In genomic region chr16:67294927-67295326, GRCh38 we compare ENCODE assay signal across 20 cellular contexts. TPM values are rescaled to one million over a fixed set of nuclear protein-coding genes. Genes with fewer than 3 reads are reported as not detected.
A peak's percentile ranks its signal among the peaks of the same experiment; 100 is the strongest.
DNase-seq lines count a peak whose midpoint lies in the region; ATAC-seq, FAIRE-seq and TF ChIP-seq lines count a peak whose summit lies in the region.
"Had no signal": no experiment of that assay in that cellular context is flagged by ENCODE, and none has a peak within 500 bp of the region (broad histone marks: within the 10 kb centered on the region; RNA-seq: fewer than 3 reads in every experiment).

No MANE protein-coding gene starts in this region.

- H3K4me1 ChIP-seq in GM23248 (ENCODE audit: insufficient read depth) (peaks cover 30% of the 10 kb centered on the region), H1 (replicated peaks in 1 of 4; ENCODE audit: control insufficient read depth in 3 of 4, insufficient read depth in 4 of 4, low read length in 3 of 4) (no peaks in the 10 kb centered on the region; a peak in 1 of 7 replicates), mesenchymal stem cell (ENCODE audit: control insufficient read depth, insufficient read depth, low read depth, low read length) (peaks cover 2% of the 10 kb centered on the region), spleen (peaks cover 0 to 13% (median 0%) of the 10 kb centered on the region in 6 donors)
- no peaks in the 10 kb centered on the region for H3K4me1 ChIP-seq in effector memory CD4-positive, alpha-beta T cell (ENCODE audit: control insufficient read depth, insufficient read depth, low read length, poor library complexity, severe bottlenecking)

- H3K56ac ChIP-seq in H1 (replicated peaks; ENCODE audit: insufficient read length, low read depth, low read length), result no peak overlapping the region

- H3K23me2 ChIP-seq in H1 (ENCODE audit: low read depth, low read length), result no peaks in the 10 kb centered on the region

- CTCF ChIA-PET in H1 (lab: Charles Lee; ENCODE audit: partially characterized antibody), result interaction anchor here (1.0 to 11.3 kb wide), 4 partner anchors 10 to 151 kb away, joined by 4 to 93 read pairs (median 10); partner anchors contain the start of genes KCTD19 and LRRC36

- ATAC-seq in HG03097 (IDR thresholded peaks at IDR 0.05; ENCODE audit: low FRiP score, unreplicated experiment) (no peak), HG02938 (IDR thresholded peaks at IDR 0.05; ENCODE audit: unreplicated experiment) (no peak)
- ATAC-seq: effector memory CD8-positive, alpha-beta T cell had no signal

- H3K9me2 ChIP-seq in GM23248 (ENCODE audit: insufficient read depth), result no peaks in the 10 kb centered on the region

- H3K27me3 ChIP-seq in GM23248 (replicated peaks; ENCODE audit: insufficient read depth), result no peaks in the 10 kb centered on the region
- peaks cover 0 to 4% (median 2%) of the 10 kb centered on the region in 4 experiments; a peak in 4 of 7 replicates for H3K27me3 ChIP-seq in H1 (replicated peaks in 1 of 4; ENCODE audit: control insufficient read depth in 3 of 4, extremely low read depth in 1 of 4, insufficient read depth in 3 of 4, low read length in 3 of 4)
- H3K27me3 ChIP-seq in mesenchymal stem cell (ENCODE audit: control insufficient read depth in 1 of 2, insufficient read depth in 1 of 2, low read length in 2 of 2), result peaks cover 0 to 48% of the 10 kb centered on the region in 2 experiments
- H3K27me3 ChIP-seq in effector memory CD4-positive, alpha-beta T cell (replicated peaks; ENCODE audit: control insufficient read depth, insufficient read depth, low read length, poor library complexity, severe bottlenecking), result no peaks in the 10 kb centered on the region
- no peaks in the 10 kb centered on the region for H3K27me3 ChIP-seq in spleen (replicated peaks in 1 of 7)

- no peaks in the 10 kb centered on the region for H3F3A ChIP-seq in GM23248 (ENCODE audit: insufficient read depth)

- H3K9me3 ChIP-seq in GM23248 (ENCODE audit: low read depth), result no peaks in the 10 kb centered on the region
- no peaks in the 10 kb centered on the region for H3K9me3 ChIP-seq in H1 (ENCODE audit: insufficient read depth in 2 of 2, low read depth in 1 of 2, low read length in 1 of 2)
- H3K9me3 ChIP-seq in mesenchymal stem cell (ENCODE audit: control insufficient read depth, low read length), result no peaks in the 10 kb centered on the region
- no peaks in the 10 kb centered on the region for H3K9me3 ChIP-seq in effector memory CD4-positive, alpha-beta T cell (ENCODE audit: control insufficient read depth, low read length)
- no peaks in the 10 kb centered on the region for H3K9me3 ChIP-seq in spleen

- no peak overlapping the region for H3K23ac ChIP-seq in H1 (ENCODE audit: insufficient read length)
- H3K23ac ChIP-seq in mesenchymal stem cell (ENCODE audit: low read length in 2 of 2), result no peak overlapping the region

- H3K4ac ChIP-seq in H1 (replicated peaks; ENCODE audit: insufficient read length, low read depth, low read length) (no peak overlapping the region), mesenchymal stem cell (ENCODE audit: low read depth in 1 of 2, low read length in 2 of 2) (no peak overlapping the region)

- H2BK15ac ChIP-seq in H1 (ENCODE audit: low read length) (no peak overlapping the region), mesenchymal stem cell (ENCODE audit: low read depth, poor library complexity, severe bottlenecking) (no peak overlapping the region)

- DNase-seq in AG08395 (ENCODE audit: low spot score) (peak; percentile 70), GM23248 (peak; percentile 66), H1 (ENCODE audit: low read depth in 1 of 2, low spot score in 2 of 2) (no peak), mesenchymal stem cell (peak; percentile 37), spleen (no peak)
- no peak for DNase-seq in effector memory CD4-positive, alpha-beta T cell
- DNase-seq: activated CD4-positive, alpha-beta T cell treated with anti-CD3 and anti-CD28 coated beads, Interleukin-2, amount 50 U/mL, for 1 hour; activated CD8-positive, alpha-beta memory T cell treated with anti-CD3 and anti-CD28 coated beads, Interleukin-2, amount 50 U/mL, for 4 hours; CD8-positive, alpha-beta memory T cell; DMS79 treated with DMSO at 0.1 percent for 48 hours; effector memory CD8-positive, alpha-beta T cell; HCEC 1CT; NCI-H1417 treated with DMSO at 0.1 percent for 48 hours; NCI-H748 treated with DMSO at 0.1 percent for 48 hours; T-helper 1 cell had no signal

- no peak for FAIRE-seq in H1 (lab: Jason Lieb, UNC)
- FAIRE-seq: frontal cortex had no signal

- intact Hi-C loops in spleen (cut with DNase I; ENCODE audit: low total_unique reads), result no loop called here

- H4K20me1 ChIP-seq in GM23248 (ENCODE audit: insufficient read depth), result no peaks in the 10 kb centered on the region
- H4K20me1 ChIP-seq in H1 (replicated peaks in 1 of 2; ENCODE audit: control insufficient read depth in 1 of 2, insufficient read depth in 2 of 2, low read length in 2 of 2), result no peaks in the 10 kb centered on the region

- H2BK120ac ChIP-seq in H1 (replicated peaks; ENCODE audit: low read depth, low read length) (no peak overlapping the region), mesenchymal stem cell (ENCODE audit: low read depth, low read length) (no peak overlapping the region)

- H4K5ac ChIP-seq in H1 (ENCODE audit: insufficient read length, low read depth, low read length), result no peak overlapping the region

- H3K18ac ChIP-seq in H1 (ENCODE audit: extremely low read depth, low read length) (no peak overlapping the region), mesenchymal stem cell (ENCODE audit: low read depth in 1 of 2, low read length in 2 of 2) (peak overlapping the region in 1 of 2 experiments; percentile 37)

- H3K79me2 ChIP-seq in GM23248 (ENCODE audit: insufficient read depth) (no peaks in the 10 kb centered on the region), H1 (ENCODE audit: control insufficient read depth in 1 of 2, insufficient read depth in 2 of 2, low read length in 2 of 2) (no peaks in the 10 kb centered on the region)

- H2BK20ac ChIP-seq in H1 (ENCODE audit: low read length), result no peak overlapping the region

- H4K91ac ChIP-seq in H1 (replicated peaks; ENCODE audit: insufficient read length, low read length), result no peak overlapping the region
- no peak overlapping the region for H4K91ac ChIP-seq in mesenchymal stem cell (ENCODE audit: low read length)

- TF ChIP-seq POLR2A in H1 (IDR thresholded peaks at IDR 0.05; ENCODE audit: control extremely low read depth in 1 of 2, low read depth in 2 of 2, low read length in 2 of 2), result no peak
- no peak for TF ChIP-seq POLR2A in spleen (IDR thresholded peaks at IDR 0.05)

- H3K27ac ChIP-seq in GM23248 (no peak overlapping the region), H1 (ENCODE audit: low read depth, low read length) (no peak overlapping the region), mesenchymal stem cell (ENCODE audit: low read length, poor library complexity, severe bottlenecking) (no peak overlapping the region), spleen (no peak overlapping the region)
- H3K27ac ChIP-seq in effector memory CD4-positive, alpha-beta T cell (ENCODE audit: insufficient read depth, low read length, poor library complexity, severe bottlenecking), result no peak overlapping the region

- H2AK5ac ChIP-seq in H1 (ENCODE audit: low read depth, low read length), result no peak overlapping the region
- no peak overlapping the region for H2AK5ac ChIP-seq in mesenchymal stem cell (ENCODE audit: low read length, severe bottlenecking)

- H3K4me3 ChIP-seq in GM23248, result no peak overlapping the region
- H3K4me3 ChIP-seq in H1 (ENCODE audit: extremely low read depth in 1 of 4, insufficient read depth in 2 of 4, low read depth in 3 of 4, low read length in 4 of 4), result no peak overlapping the region
- no peak overlapping the region for H3K4me3 ChIP-seq in mesenchymal stem cell (ENCODE audit: insufficient read depth in 1 of 2, low read depth in 1 of 2, low read length in 2 of 2)
- no peak overlapping the region for H3K4me3 ChIP-seq in effector memory CD4-positive, alpha-beta T cell (ENCODE audit: insufficient read depth, low read depth, low read length, poor library complexity, severe bottlenecking)
- H3K4me3 ChIP-seq in spleen, result no peak overlapping the region

- H2BK12ac ChIP-seq in H1 (ENCODE audit: low read depth, low read length), result no peak overlapping the region
- peak overlapping the region in 1 of 2 experiments; percentile 2 for H2BK12ac ChIP-seq in mesenchymal stem cell (ENCODE audit: low read length in 2 of 2)

- WGBS in GM23248 (ENCODE audit: low coverage in 1 of 2, low lambda C conversion rate in 2 of 2, missing lambda C conversion rate in 2 of 2), 2 experiments, result 18 to 19% methylated on average over 6 of the region's 6 CpGs
- 83% methylated on average over 6 of the region's 6 CpGs; no CpG with 5 or more reads in 1 of the 2 experiments for WGBS in H1 (ENCODE audit: extremely low coverage in 1 of 2, insufficient coverage in 1 of 2, insufficient read length in 1 of 2, insufficient replicate concordance in 2 of 2, low coverage in 1 of 2, low lambda C conversion rate in 2 of 2, missing lambda C conversion rate in 1 of 2), 2 experiments
- WGBS in mesenchymal stem cell, result 87% methylated on average over 6 of the region's 6 CpGs
- 79 to 92% (median 86%) methylated on average over 6 of the region's 6 CpGs for WGBS in spleen, 5 donors

- TF ChIP-seq EP300 in H1 (IDR thresholded peaks at IDR 0.05; ENCODE audit: borderline replicate concordance in 1 of 2, low read depth in 2 of 2, low read length in 2 of 2), result no peak

- TF ChIP-seq CTCF in H1 (IDR thresholded peaks at IDR 0.05; ENCODE audit: control extremely low read depth in 1 of 3, insufficient read depth in 1 of 3, low read depth in 1 of 3, low read length in 3 of 3), result no peak
- no peak for TF ChIP-seq CTCF in spleen (IDR thresholded peaks at IDR 0.05 in 8 of 11, conservative IDR thresholded peaks at IDR 0.05 in 3 of 11)

- H2BK5ac ChIP-seq in H1 (ENCODE audit: low read depth, low read length), result no peak overlapping the region
- H2BK5ac ChIP-seq in mesenchymal stem cell (ENCODE audit: low read depth, low read length, poor library complexity, severe bottlenecking), result no peak overlapping the region

- H3K36me3 ChIP-seq in GM23248 (ENCODE audit: low read depth) (no peaks in the 10 kb centered on the region), H1 (ENCODE audit: control insufficient read depth in 2 of 4, insufficient read depth in 4 of 4, low read length in 3 of 4) (no peaks in the 10 kb centered on the region), mesenchymal stem cell (ENCODE audit: control insufficient read depth in 1 of 2, insufficient read depth in 2 of 2, low read depth in 1 of 2, low read length in 2 of 2) (peaks cover 0 to 23% of the 10 kb centered on the region in 2 experiments), spleen (no peaks in the 10 kb centered on the region)
- H3K36me3 ChIP-seq in effector memory CD4-positive, alpha-beta T cell (ENCODE audit: control insufficient read depth, insufficient read depth, low read length), result no peaks in the 10 kb centered on the region

- H3K14ac ChIP-seq in H1 (ENCODE audit: insufficient read length) (no peak overlapping the region), mesenchymal stem cell (ENCODE audit: low read length in 2 of 2) (no peak overlapping the region)

- no peak overlapping the region for H3K9ac ChIP-seq in GM23248
- H3K9ac ChIP-seq in H1 (replicated peaks in 1 of 4; ENCODE audit: extremely low read depth in 1 of 4, low read depth in 3 of 4, low read length in 3 of 4), result no peak overlapping the region
- no peak overlapping the region for H3K9ac ChIP-seq in mesenchymal stem cell (ENCODE audit: low read length)

- H2AFZ ChIP-seq in GM23248, result no peak overlapping the region
- no peak overlapping the region for H2AFZ ChIP-seq in H1 (ENCODE audit: low read length)
- no peak overlapping the region for H2AFZ ChIP-seq in mesenchymal stem cell (ENCODE audit: low read depth, low read length)

- POLR2A ChIA-PET in H1 (lab: Charles Lee; ENCODE audit: partially characterized antibody), result interaction anchor here (1.2 to 2.1 kb wide), 2 partner anchors 9 to 12 kb away, joined by 4 to 8 read pairs; no protein-coding TSS in a partner anchor

- H3K4me2 ChIP-seq in GM23248 (ENCODE audit: unreplicated experiment) (peak overlapping the region; percentile 17), H1 (ENCODE audit: insufficient read depth in 1 of 2, low read depth in 2 of 2, low read length in 2 of 2) (no peak overlapping the region), mesenchymal stem cell (ENCODE audit: low read length, poor library complexity, severe bottlenecking) (no peak overlapping the region)

- TF ChIP-seq RAD21 in H1 (IDR thresholded peaks at IDR 0.05 in 1 of 2, conservative IDR thresholded peaks at IDR 0.05 in 1 of 2; ENCODE audit: low read depth in 2 of 2, low read length in 2 of 2), result no peak

- H3K79me1 ChIP-seq in H1 (ENCODE audit: low read depth, low read length) (no peaks in the 10 kb centered on the region), mesenchymal stem cell (replicated peaks; ENCODE audit: low read length, poor library complexity, severe bottlenecking) (no peaks in the 10 kb centered on the region)

- H4K8ac ChIP-seq in H1 (ENCODE audit: extremely low read depth, insufficient read depth, low read length), result no peak overlapping the region
- H4K8ac ChIP-seq in mesenchymal stem cell (ENCODE audit: low read length), result no peak overlapping the region

- in situ Hi-C loops in GM23248 (cut with MboI), result no loop called here

RNA-seq across cellular contexts. Expression of gene PLEKHG4, which starts 15.6 kb away (rescaled TPM):
- total RNA-seq in GM23248 (2014; rRNA removed; shearing (Covaris generic)), result 24.2 and 38.8 TPM in 2 replicates
- 10.4 and 12.5 TPM in 2 replicates for polyA plus RNA-seq in GM23248 (2016; fragmentation: Nextera tagmentation; extraction: Ambion mirVana)
- total RNA-seq in H1 (2021; fragmentation: NEBNext Ultra II Directional; extraction: Animal tissue kit (Norgen Biotek cat#: 25700)), result 7.4 and 7.7 TPM in 2 replicates
- 11.1 and 19.8 TPM in 2 replicates for polyA plus RNA-seq in H1 (2011; rRNA removed)
- 11.0 TPM for polyA plus RNA-seq in H1 (2011; cell fraction: cytosol; rRNA removed)
- polyA plus RNA-seq in H1 (2011; cell fraction: nucleus; rRNA removed), result 51.8 TPM
- 5.7 to 10.4 TPM (median 7.0 TPM) in 4 replicates for polyA plus RNA-seq in H1 (2012, experiment 1 of 2)
- 6.4 TPM for polyA plus RNA-seq in H1 (2012, experiment 2 of 2)
- 6.1 TPM for polyA plus RNA-seq in H1 (2013, experiment 1 of 2)
- 4.0 TPM for polyA plus RNA-seq in H1 (2013, experiment 2 of 2)
- polyA minus RNA-seq in H1 (2011; rRNA and poly(A)+ RNA removed), result 6.4 and 9.0 TPM in 2 replicates
- 17.0 TPM for polyA minus RNA-seq in H1 (2011; cell fraction: cytosol; rRNA and poly(A)+ RNA removed)
- polyA minus RNA-seq in H1 (2011; cell fraction: nucleus; rRNA and poly(A)+ RNA removed), result 8.1 TPM
- 6.6 TPM for polyA plus RNA-seq in mesenchymal stem cell (2013, experiment 1 of 2)
- 6.5 TPM for polyA plus RNA-seq in mesenchymal stem cell (2013, experiment 2 of 2)
- total RNA-seq in spleen, result 10 to 100 TPM in 6 of 7 donors, 1 to 10 TPM in 1; 9.6 to 27.9 (median 15.2) TPM
- polyA plus RNA-seq in spleen, result 10 to 100 TPM in 2 of 3 donors, 1 to 10 TPM in 1; 5.1 to 12.7 (median 11.3) TPM

RNA-seq across cellular contexts. Expression of gene KCTD19, which starts 31.6 kb away (rescaled TPM):
- not detected in 2 replicates for total RNA-seq in GM23248 (2014; rRNA removed; shearing (Covaris generic))
- polyA plus RNA-seq in GM23248 (2016; fragmentation: Nextera tagmentation; extraction: Ambion mirVana), result not detected in 2 replicates
- total RNA-seq in H1 (2021; fragmentation: NEBNext Ultra II Directional; extraction: Animal tissue kit (Norgen Biotek cat#: 25700)), result 0.06 and 0.63 TPM in 2 replicates
- polyA plus RNA-seq in H1 (2011; rRNA removed), result 0.24 and 0.47 TPM in 2 replicates
- 0.37 TPM for polyA plus RNA-seq in H1 (2011; cell fraction: cytosol; rRNA removed)
- polyA plus RNA-seq in H1 (2011; cell fraction: nucleus; rRNA removed), result 1.0 TPM
- polyA plus RNA-seq in H1 (2012, experiment 1 of 2), result 0.23 to 0.84 TPM (median 0.54 TPM) in 4 replicates
- polyA plus RNA-seq in H1 (2012, experiment 2 of 2), result not detected
- 0.20 TPM for polyA plus RNA-seq in H1 (2013, experiment 1 of 2)
- polyA plus RNA-seq in H1 (2013, experiment 2 of 2), result 0.53 TPM
- 0.49 and 1.7 TPM in 2 replicates for polyA minus RNA-seq in H1 (2011; rRNA and poly(A)+ RNA removed)
- polyA minus RNA-seq in H1 (2011; cell fraction: cytosol; rRNA and poly(A)+ RNA removed), result not detected
- 0.20 TPM for polyA minus RNA-seq in H1 (2011; cell fraction: nucleus; rRNA and poly(A)+ RNA removed)
- polyA plus RNA-seq in mesenchymal stem cell (2013, experiment 1 of 2), result 0.12 TPM
- 0.01 TPM for polyA plus RNA-seq in mesenchymal stem cell (2013, experiment 2 of 2)
- under 1 TPM in 5 of 7 donors, not detected in 2; 0.17 to 0.73 (median 0.47) TPM for total RNA-seq in spleen
- under 1 TPM; 0.16 to 0.36 (median 0.22) TPM for polyA plus RNA-seq in spleen
- total RNA-seq: MCF 10A had no signal
- polyA plus RNA-seq: CD8-positive, alpha-beta memory T cell had no signal

RNA-seq across cellular contexts. Expression of gene LRRC36, which starts 31.7 kb away (rescaled TPM):
- total RNA-seq in GM23248 (2014; rRNA removed; shearing (Covaris generic)), result not detected in 2 replicates
- polyA plus RNA-seq in GM23248 (2016; fragmentation: Nextera tagmentation; extraction: Ambion mirVana), result not detected in 2 replicates
- total RNA-seq in H1 (2021; fragmentation: NEBNext Ultra II Directional; extraction: Animal tissue kit (Norgen Biotek cat#: 25700)), result 0.44 TPM in 1 of 2 replicates, not detected in the other
- polyA plus RNA-seq in H1 (2011; rRNA removed), result 0.09 and 0.15 TPM in 2 replicates
- polyA plus RNA-seq in H1 (2011; cell fraction: cytosol; rRNA removed), result 0.36 TPM
- 0.21 TPM for polyA plus RNA-seq in H1 (2011; cell fraction: nucleus; rRNA removed)
- 0.17 to 0.23 TPM (median 0.22 TPM) in 3 of 4 replicates, not detected in the other for polyA plus RNA-seq in H1 (2012, experiment 1 of 2)
- polyA plus RNA-seq in H1 (2012, experiment 2 of 2), result 0.16 TPM
- polyA plus RNA-seq in H1 (2013, experiment 1 of 2), result 0.08 TPM
- polyA plus RNA-seq in H1 (2013, experiment 2 of 2), result 0.04 TPM
- 0.16 TPM in 1 of 2 replicates, not detected in the other for polyA minus RNA-seq in H1 (2011; rRNA and poly(A)+ RNA removed)
- polyA minus RNA-seq in H1 (2011; cell fraction: cytosol; rRNA and poly(A)+ RNA removed), result not detected
- polyA minus RNA-seq in H1 (2011; cell fraction: nucleus; rRNA and poly(A)+ RNA removed), result not detected
- 0.08 TPM for polyA plus RNA-seq in mesenchymal stem cell (2013, experiment 1 of 2)
- 0.12 TPM for polyA plus RNA-seq in mesenchymal stem cell (2013, experiment 2 of 2)
- total RNA-seq in spleen, result under 1 TPM in 4 of 7 donors, not detected in 3; 0.46 to 0.98 (median 0.75) TPM
- 1 to 10 TPM in 1 of 3 donors, under 1 TPM in 2; 0.48 to 2.3 (median 0.56) TPM for polyA plus RNA-seq in spleen
- total RNA-seq: A673, MCF 10A had no signal
- polyA plus RNA-seq: CD8-positive, alpha-beta memory T cell had no signal

RNA-seq across cellular contexts. Expression of gene SLC9A5, which starts 46.1 kb away (rescaled TPM):
- total RNA-seq in GM23248 (2014; rRNA removed; shearing (Covaris generic)), result 2.2 and 2.7 TPM in 2 replicates
- polyA plus RNA-seq in GM23248 (2016; fragmentation: Nextera tagmentation; extraction: Ambion mirVana), result 2.5 and 2.6 TPM in 2 replicates
- total RNA-seq in H1 (2021; fragmentation: NEBNext Ultra II Directional; extraction: Animal tissue kit (Norgen Biotek cat#: 25700)), result 7.9 and 8.5 TPM in 2 replicates
- 8.6 and 11.6 TPM in 2 replicates for polyA plus RNA-seq in H1 (2011; rRNA removed)
- 11.7 TPM for polyA plus RNA-seq in H1 (2011; cell fraction: cytosol; rRNA removed)
- 63.5 TPM for polyA plus RNA-seq in H1 (2011; cell fraction: nucleus; rRNA removed)
- 7.6 to 12.3 TPM (median 10.6 TPM) in 4 replicates for polyA plus RNA-seq in H1 (2012, experiment 1 of 2)
- polyA plus RNA-seq in H1 (2012, experiment 2 of 2), result 4.7 TPM
- 5.2 TPM for polyA plus RNA-seq in H1 (2013, experiment 1 of 2)
- 5.2 TPM for polyA plus RNA-seq in H1 (2013, experiment 2 of 2)
- polyA minus RNA-seq in H1 (2011; rRNA and poly(A)+ RNA removed), result 6.3 and 6.7 TPM in 2 replicates
- polyA minus RNA-seq in H1 (2011; cell fraction: cytosol; rRNA and poly(A)+ RNA removed), result 3.6 TPM
- polyA minus RNA-seq in H1 (2011; cell fraction: nucleus; rRNA and poly(A)+ RNA removed), result 12.6 TPM
- polyA plus RNA-seq in mesenchymal stem cell (2013, experiment 1 of 2), result 1.5 TPM
- polyA plus RNA-seq in mesenchymal stem cell (2013, experiment 2 of 2), result 1.5 TPM
- total RNA-seq in spleen, result 10 to 100 TPM in 5 of 7 donors, 1 to 10 TPM in 2; 8.1 to 26.8 (median 13.5) TPM
- 10 to 100 TPM in 2 of 3 donors, 1 to 10 TPM in 1; 6.0 to 34.1 (median 33.6) TPM for polyA plus RNA-seq in spleen
- polyA plus RNA-seq: CD8-positive, alpha-beta memory T cell had no signal

RNA-seq across cellular contexts. Expression of gene FHOD1, which starts 47.6 kb away (rescaled TPM):
- 14.9 and 24.2 TPM in 2 replicates for total RNA-seq in GM23248 (2014; rRNA removed; shearing (Covaris generic))
- polyA plus RNA-seq in GM23248 (2016; fragmentation: Nextera tagmentation; extraction: Ambion mirVana) (7.7 and 9.3 TPM in 2 replicates), H1 (2011; rRNA removed) (31.3 and 49.1 TPM in 2 replicates), spleen (100 to 1,000 TPM in 2 of 3 donors, 10 to 100 TPM in 1; 45.6 to 193 (median 149) TPM)
- 55.4 and 60.7 TPM in 2 replicates for total RNA-seq in H1 (2021; fragmentation: NEBNext Ultra II Directional; extraction: Animal tissue kit (Norgen Biotek cat#: 25700))
- 37.0 TPM for polyA plus RNA-seq in H1 (2011; cell fraction: cytosol; rRNA removed)
- polyA plus RNA-seq in H1 (2011; cell fraction: nucleus; rRNA removed), result 265 TPM
- polyA plus RNA-seq in H1 (2012, experiment 1 of 2), result 61.4 to 64.9 TPM (median 62.6 TPM) in 4 replicates
- 45.5 TPM for polyA plus RNA-seq in H1 (2012, experiment 2 of 2)
- polyA plus RNA-seq in H1 (2013, experiment 1 of 2), result 52.4 TPM
- polyA plus RNA-seq in H1 (2013, experiment 2 of 2), result 54.1 TPM
- polyA minus RNA-seq in H1 (2011; rRNA and poly(A)+ RNA removed), result 16.5 and 38.8 TPM in 2 replicates
- polyA minus RNA-seq in H1 (2011; cell fraction: cytosol; rRNA and poly(A)+ RNA removed), result 17.6 TPM
- 47.7 TPM for polyA minus RNA-seq in H1 (2011; cell fraction: nucleus; rRNA and poly(A)+ RNA removed)
- 51.6 TPM for polyA plus RNA-seq in mesenchymal stem cell (2013, experiment 1 of 2)
- 50.1 TPM for polyA plus RNA-seq in mesenchymal stem cell (2013, experiment 2 of 2)
- 100 to 1,000 TPM in 6 of 7 donors, 10 to 100 TPM in 1; 97.3 to 304 (median 145) TPM for total RNA-seq in spleen

Comparison
In these comparisons a context has a peak if more than half of its experiments do, and no peak if none do; other contexts are left out.
1. DNase-seq: peak in AG08395 (single experiment), GM23248 (single experiment) and mesenchymal stem cell (single experiment); none in H1 (0 of 2), effector memory CD4-positive, alpha-beta T cell (0 of 3) and spleen (single experiment).